In genomic region chr1:188769181-188769580, GRCh38 we compare ENCODE assay signal across 23 cellular contexts.
"Had no signal": no experiment of that assay in that cellular context is flagged by ENCODE, and none has a peak within 500 bp of the region (broad histone marks: within the 10 kb centered on the region; RNA-seq: fewer than 3 reads in every experiment).

No MANE protein-coding gene starts in this region.

- H3K4me1 Mint-ChIP-seq: mesothelial cell of epicardium; naive thymus-derived CD8-positive, alpha-beta T cell; T-cell had no signal

- H3K27ac ChIP-seq: adrenal gland, colonic mucosa, heart right ventricle, left ventricle myocardium inferior, neutrophil, ovary, psoas muscle, thyroid gland, VCaP had no signal

- H3K27me3 ChIP-seq: adrenal gland, colonic mucosa, heart right ventricle, neutrophil, ovary, thyroid gland had no signal

- ATAC-seq: heart right ventricle; naive thymus-derived CD8-positive, alpha-beta T cell; psoas muscle; right cardiac atrium; T-cell had no signal

- H3K4me1 ChIP-seq: adrenal gland, colonic mucosa, heart right ventricle, left ventricle myocardium inferior, psoas muscle, thyroid gland had no signal

- H3K27me3 Mint-ChIP-seq: activated naive CD8-positive, alpha-beta T cell; naive thymus-derived CD8-positive, alpha-beta T cell; stimulated activated naive CD8-positive, alpha-beta T cell treated with anti-CD3 and anti-CD28 coated beads, Interleukin-15, Interleukin-2, amounts not matched to agents 100 ng/mL and 50 ng/mL, for 24 hours; T-cell had no signal

- H3K36me3 Mint-ChIP-seq: T-cell had no signal

- H3K36me3 ChIP-seq: adrenal gland, colonic mucosa, heart right ventricle, left ventricle myocardium inferior, neutrophil, ovary, thyroid gland had no signal

- H3K9me3 ChIP-seq: adrenal gland, colonic mucosa, neutrophil, ovary, psoas muscle, thyroid gland had no signal

- H3K27ac Mint-ChIP-seq: activated naive CD8-positive, alpha-beta T cell; activated T-helper 2 cell treated with anti-CD3 and anti-CD28 coated beads, Interferon-gamma antibody, Interleukin-2, Interleukin-4, amounts not matched to agents 10 μg/mL and 5 μg/mL and 100 μg/mL, durations not matched to agents 14 hours and 24 hours and 36 hours; mesothelial cell of epicardium; naive thymus-derived CD8-positive, alpha-beta T cell; stimulated activated naive CD8-positive, alpha-beta T cell treated with anti-CD3 and anti-CD28 coated beads, Interleukin-15, Interleukin-2, amounts not matched to agents 100 ng/mL and 50 ng/mL, for 24 hours; T-cell; T-helper 2 cell treated with Interferon-gamma antibody and Interleukin-4, amounts not matched to agents 5 μg/mL and 100 μg/mL, for 36 hours had no signal

- H3K4me3 Mint-ChIP-seq: activated naive CD8-positive, alpha-beta T cell; mesothelial cell of epicardium; naive thymus-derived CD8-positive, alpha-beta T cell; stimulated activated naive CD8-positive, alpha-beta T cell treated with anti-CD3 and anti-CD28 coated beads, Interleukin-15, Interleukin-2, amounts not matched to agents 100 ng/mL and 50 ng/mL, for 24 hours; T-cell; T-helper 2 cell treated with Interferon-gamma antibody and Interleukin-4, amounts not matched to agents 5 μg/mL and 100 μg/mL, for 36 hours had no signal

- H3K4me3 ChIP-seq: adrenal gland, colonic mucosa, heart right ventricle, left ventricle myocardium inferior, ovary, psoas muscle, thyroid gland had no signal

- DNase-seq: activated CD4-positive, alpha-beta T cell treated with anti-CD3 and anti-CD28 coated beads for 1 hour; activated CD4-positive, alpha-beta T cell treated with anti-CD3 and anti-CD28 coated beads, Interleukin-2, amount 50 U/mL, for 1 hour; activated naive CD4-positive, alpha-beta T cell; activated T-cell treated with anti-CD3 and anti-CD28 coated beads, Interleukin-2, amount 50 U/mL, for 1 hour; adrenal gland; colonic mucosa; heart right ventricle; left ventricle myocardium inferior; naive thymus-derived CD8-positive, alpha-beta T cell; ovary; psoas muscle; stimulated activated CD4-positive, alpha-beta T cell treated with anti-CD3 and anti-CD28 coated beads, Interleukin-4, amount 100 ng/mL, for 4 hours; substantia nigra; T-cell; thyroid gland had no signal
